8 cellular contexts compared by ENCODE assay signal in the genomic region with DNA sequence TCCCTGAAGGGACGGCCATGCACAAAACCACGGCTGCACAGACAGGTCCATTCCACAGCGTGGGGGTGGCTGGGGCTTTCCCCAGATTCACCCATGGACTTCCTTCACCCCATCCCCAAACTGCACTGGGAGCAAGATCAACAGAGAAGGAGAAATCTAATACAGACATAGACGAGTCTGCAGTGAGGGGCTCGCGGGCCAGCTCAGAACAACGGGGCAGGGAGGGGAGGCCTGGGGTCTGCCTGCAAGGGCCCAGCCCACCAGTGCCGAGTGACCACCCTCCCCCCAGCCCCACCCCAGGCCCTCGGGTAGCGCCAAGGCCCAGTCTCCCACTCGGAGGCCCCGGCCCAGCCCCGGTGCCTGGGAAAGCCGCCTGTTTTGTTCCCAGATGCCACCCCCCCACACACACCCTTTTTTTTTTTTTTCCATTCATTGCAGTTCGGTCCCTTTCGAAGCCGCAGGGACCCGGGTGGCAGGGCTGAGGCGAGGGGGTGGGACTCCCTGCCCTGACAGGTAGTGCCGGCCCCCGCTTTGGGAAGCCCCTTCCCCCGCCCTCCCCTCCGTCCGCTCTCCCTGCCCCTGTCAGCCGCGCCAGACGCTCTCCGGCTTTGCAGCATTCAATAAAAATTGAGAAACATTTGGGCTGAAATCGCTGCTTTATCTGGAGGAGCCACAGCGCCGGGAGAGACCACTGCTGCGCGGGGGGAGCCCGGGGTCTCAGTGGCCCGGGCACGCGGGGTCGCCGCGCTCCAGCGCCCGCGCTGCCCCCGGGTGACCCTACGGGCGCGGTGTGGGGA. TPM values are rescaled to one million over a fixed set of nuclear protein-coding genes. Genes with fewer than 3 reads are reported as not detected.
A peak's percentile ranks its signal among the peaks of the same experiment; 100 is the strongest.
DNase-seq lines count a peak whose midpoint lies in the region; ATAC-seq and TF ChIP-seq lines count a peak whose summit lies in the region.

No MANE protein-coding gene starts in this region.

- no peaks in the 10 kb centered on the region for H3K9me3 Mint-ChIP-seq in T-cell

- H3K27ac ChIP-seq in duodenal mucosa (ENCODE audit: low read depth, low read length): no peak overlapping the region

- CTCF ChIA-PET in T-cell (lab: Charles Lee): no interaction called here

- H3K4me3 Mint-ChIP-seq in T-cell: peak overlapping the region; percentile 65 to 76 (median 67)

- peak; percentile 47 for DNase-seq in D341Med (ENCODE audit: low spot score)
- peak in 12 of 34 experiments; percentile 3 to 30 (median 10) for DNase-seq in T-cell
- DNase-seq in medulla oblongata (ENCODE audit: extremely low spot score): peak; percentile 55
- peak; percentile 71 for DNase-seq in superior temporal gyrus (ENCODE audit: extremely low spot score)

- TF ChIP-seq EP300 in Ishikawa (IDR thresholded peaks at IDR 0.05; ENCODE audit: borderline replicate concordance): no peak

- H3K4me1 ChIP-seq in duodenal mucosa (ENCODE audit: control insufficient read depth in 1 of 2, insufficient read depth in 2 of 2, low read length in 2 of 2): peaks cover 28 to 37% of the 10 kb centered on the region in 2 donors

- H3K36me3 Mint-ChIP-seq in T-cell: no peaks in the 10 kb centered on the region

- H3K27me3 ChIP-seq in duodenal mucosa (ENCODE audit: control insufficient read depth in 1 of 2, insufficient read depth in 2 of 2, low read length in 2 of 2): peaks cover 0 to 3% of the 10 kb centered on the region in 2 donors

- peaks cover 53 to 60% of the 10 kb centered on the region in 2 donors for H3K27me3 Mint-ChIP-seq in T-cell

- no peak for TF ChIP-seq RAD21 in Ishikawa (IDR thresholded peaks at IDR 0.05; ENCODE audit: low read depth)

- H3K4me1 Mint-ChIP-seq in T-cell: peaks cover 0 to 16% (median 7%) of the 10 kb centered on the region in 3 donors

- POLR2A ChIA-PET in T-cell (lab: Charles Lee): no interaction called here

- H3K9me3 ChIP-seq in duodenal mucosa (ENCODE audit: control insufficient read depth in 1 of 2, low read length in 2 of 2): no peaks in the 10 kb centered on the region

- no peaks in the 10 kb centered on the region for H3K36me3 ChIP-seq in duodenal mucosa (ENCODE audit: control insufficient read depth in 1 of 2, insufficient read depth in 2 of 2, low read length in 2 of 2)

- ATAC-seq in T-cell (replicated peaks in 1 of 4) (peak; percentile 22 to 39 (median 34)), GM19035 (IDR thresholded peaks at IDR 0.05; ENCODE audit: unreplicated experiment) (no peak), esophagus mucosa (no peak)

- H3K4me3 ChIP-seq in duodenal mucosa (ENCODE audit: low read depth in 1 of 2, low read length in 2 of 2): peak overlapping the region; percentile 45 to 48

- no peak overlapping the region for H3K9ac ChIP-seq in duodenal mucosa (ENCODE audit: low read depth in 1 of 2, low read length in 2 of 2)

- no peak overlapping the region for H3K27ac Mint-ChIP-seq in T-cell

TF ChIP-seq in Ishikawa, 13 proteins besides CTCF, POLR2A, EP300 and RAD21:
- TF ChIP-seq, protein P1, sequence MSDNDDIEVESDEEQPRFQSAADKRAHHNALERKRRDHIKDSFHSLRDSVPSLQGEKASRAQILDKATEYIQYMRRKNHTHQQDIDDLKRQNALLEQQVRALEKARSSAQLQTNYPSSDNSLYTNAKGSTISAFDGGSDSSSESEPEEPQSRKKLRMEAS (IDR thresholded peaks at IDR 0.05): 0 out of 2 replicates have a peak, but pooled peaks have one; percentile 2
- TF ChIP-seq TEAD4 (IDR thresholded peaks at IDR 0.05) (no peak), TCF12 (IDR thresholded peaks at IDR 0.05; ENCODE audit: low read depth) (no peak), EGR1 (IDR thresholded peaks at IDR 0.05) (no peak), ZBTB7A (IDR thresholded peaks at IDR 0.05; ENCODE audit: low read depth) (peak; percentile 71; the same call in 1 of the 2 replicates), FOXM1 (IDR thresholded peaks at IDR 0.05; ENCODE audit: borderline replicate concordance, low read depth) (no peak), CEBPB (IDR thresholded peaks at IDR 0.05) (0 out of 2 replicates have a peak, but pooled peaks have one; percentile 39)

RNA-seq across cellular contexts. Expression of a gene that starts 0.6 kb away (rescaled TPM):
- total RNA-seq in T-cell (under 1 TPM in 3 of 5 donors, not detected in 2; 0.06 to 0.20 (median 0.12) TPM), esophagus mucosa (2.2 TPM)

RNA-seq across cellular contexts. Expression of a gene that starts 57.1 kb away (rescaled TPM):
- total RNA-seq in T-cell: 1 to 10 TPM in 3 of 5 donors, not detected in 2; 1.1 to 1.3 (median 1.2) TPM
- total RNA-seq in esophagus mucosa: 14.4 TPM

Comparison
In these comparisons a context has a peak if more than half of its experiments do, and no peak if none do; other contexts are left out.
1. ATAC-seq: peak in T-cell (4 of 4); none in GM19035 (single experiment) and esophagus mucosa (single experiment).